In the genomic region with DNA sequence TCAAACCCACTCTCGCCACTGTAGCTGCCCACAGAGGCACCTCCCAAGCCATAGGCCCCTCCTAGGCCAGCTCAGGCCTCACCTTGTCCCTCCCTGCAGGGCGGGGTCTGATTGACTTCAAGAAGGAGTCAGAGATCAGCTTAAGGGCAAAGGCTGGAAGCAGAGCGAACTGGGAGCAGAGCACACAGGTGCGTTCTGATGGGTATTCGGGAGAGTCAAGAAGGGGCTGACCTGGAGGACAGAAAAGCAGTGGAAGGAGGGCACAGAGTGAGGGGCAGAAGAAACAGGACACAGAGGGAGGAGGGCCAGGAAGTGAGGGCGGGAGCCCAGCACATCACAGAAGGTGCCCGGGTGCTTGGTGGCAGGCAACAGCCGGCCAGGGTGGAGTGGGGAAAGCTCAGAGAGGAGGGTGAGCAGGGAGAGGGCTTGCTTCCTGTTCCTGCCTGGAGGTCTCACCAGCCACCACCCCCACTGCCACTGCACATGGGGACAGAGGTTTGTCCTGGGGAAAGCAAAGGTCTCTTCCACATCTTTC, we compare ENCODE assay signal across 1 cellular context.
A peak's percentile ranks its signal among the peaks of the same experiment; 100 is the strongest.
TF ChIP-seq lines count a peak whose summit lies in the region.

TSS of gene AOC1 (plus strand) at position 147 of the 535 bp plus-strand sequence. CDS start 3,954 bp downstream, outside the sequence.

TF ChIP-seq in K562, 482 proteins besides CTCF, POLR2A, EP300 and RAD21:
- TF ChIP-seq MAFF (IDR thresholded peaks at IDR 0.05; ENCODE audit: low read length) = no peak
- TF ChIP-seq AFF1 (IDR thresholded peaks at IDR 0.05; ENCODE audit: low read depth in 1 of 2, partially characterized antibody in 2 of 2) = no peak
- TF ChIP-seq ZBTB11 (CRISPR knock-in tag; IDR thresholded peaks at IDR 0.05) = 0 out of 6 replicates have a peak, but pooled peaks of 1 of the 3 experiments have one; percentile 16
